ENCODE assay signal across 19 cellular contexts in the genomic region with DNA sequence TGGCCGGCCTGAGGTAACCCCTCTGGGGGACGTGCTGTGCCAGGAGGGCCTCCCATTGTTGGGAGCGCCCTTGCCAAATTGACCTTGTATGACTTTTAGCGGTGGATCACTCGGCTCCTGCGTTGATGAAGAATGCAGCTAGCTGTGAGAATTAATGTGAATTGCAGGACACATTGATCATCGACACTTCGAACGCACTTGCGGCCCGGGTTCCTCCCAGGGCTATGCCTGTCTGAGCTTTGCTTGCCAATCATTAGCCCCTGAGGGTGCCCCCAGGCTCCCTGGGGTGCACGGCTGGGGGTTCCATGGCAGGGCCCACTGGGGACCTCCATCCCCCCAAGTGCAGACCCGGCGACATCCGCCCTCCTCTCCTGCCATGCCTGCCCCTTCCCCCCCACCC.
"Had no signal": no experiment of that assay in that cellular context is flagged by ENCODE, and none has a peak within 500 bp of the region (broad histone marks: within the 10 kb centered on the region; RNA-seq: fewer than 3 reads in every experiment).

No MANE protein-coding gene starts in this region.

- H3K4me3 ChIP-seq: adrenal gland, cardiac muscle cell, dorsolateral prefrontal cortex, left ventricle myocardium inferior, skin epidermis had no signal

- H3K36me3 ChIP-seq: adrenal gland, cardiac muscle cell, left ventricle myocardium inferior had no signal

- H3K4me1 ChIP-seq: adrenal gland, foreskin keratinocyte, left ventricle myocardium inferior had no signal

- DNase-seq: activated CD4-positive, alpha-beta T cell treated with anti-CD3 and anti-CD28 coated beads, Interleukin-2, amount 10 ng/mL, durations not matched to agents 7 days and 5 days; activated CD4-positive, CD25-positive, alpha-beta regulatory T cell; activated CD8-positive, alpha-beta memory T cell treated with anti-CD3 and anti-CD28 coated beads, Interleukin-2, amount 50 U/mL, for 48 hours; activated effector memory CD4-positive, alpha-beta T cell treated with Interleukin-2 at 50 U/mL for 16 hours; endodermal cell; foreskin keratinocyte; left ventricle myocardium inferior; mammary epithelial cell; occipital lobe; stimulated activated CD4-positive, alpha-beta T cell treated with anti-CD3 and anti-CD28 coated beads, Interleukin-4, amount 100 ng/mL, for 1 hour; stimulated activated naive CD8-positive, alpha-beta T cell treated with anti-CD3 and anti-CD28 coated beads, Interleukin-15, amount 100 ng/mL, for 72 hours; T-helper 1 cell; T-helper 9 cell; trophoblast cell had no signal

- H3K9me3 ChIP-seq: adrenal gland, left ventricle myocardium inferior had no signal

- H3K27ac ChIP-seq: adrenal gland, cardiac muscle cell, dorsolateral prefrontal cortex, foreskin keratinocyte, left ventricle myocardium inferior, skin epidermis had no signal

- H3K27me3 ChIP-seq: adrenal gland, cardiac muscle cell, dorsolateral prefrontal cortex, foreskin keratinocyte had no signal

- ATAC-seq: activated naive CD4-positive, alpha-beta T cell treated with anti-CD3 and anti-CD28 coated beads, Interleukin-2, amount 50 U/mL, for 72 hours; foreskin keratinocyte had no signal
